Comparison of ENCODE assay signal across 16 cellular contexts in genomic region chr13:18948664-18949488, GRCh38.
DNase-seq lines count a peak whose midpoint lies in the region; ATAC-seq and TF ChIP-seq lines count a peak whose summit lies in the region.
"Had no signal": no experiment of that assay in that cellular context is flagged by ENCODE, and none has a peak within 500 bp of the region (broad histone marks: within the 10 kb centered on the region; RNA-seq: fewer than 3 reads in every experiment).

No MANE protein-coding gene starts in this region.

- peak; percentile 17 for DNase-seq in GM13976 (ENCODE audit: low spot score)
- peak; percentile 63 for DNase-seq in osteoblast (ENCODE audit: insufficient read length, low spot score, missing footprints)
- DNase-seq in stimulated activated naive B cell treated with anti-CD40 and anti-IgM and Interleukin-4, amounts not matched to agents 10 μg/mL and 1 μg/mL and 100 μg/mL, for 72 hours: no peak
- DNase-seq: AML-193; Caco-2; CD8-positive, alpha-beta memory T cell; DND-41; GDM1; H9 had no signal

- H3K27me3 ChIP-seq in osteoblast (ENCODE audit: insufficient read depth, low read length): no peaks in the 10 kb centered on the region
- H3K27me3 ChIP-seq: BLaER1 had no signal

- H3K4me1 Mint-ChIP-seq in stimulated activated naive B cell treated with anti-CD40 and anti-IgM and Interleukin-4, amounts not matched to agents 10 μg/mL and 1 μg/mL and 100 μg/mL, for 72 hours: no peaks in the 10 kb centered on the region
- H3K4me1 Mint-ChIP-seq: CD8-positive, alpha-beta memory T cell; GM23338; H9 had no signal

- no peaks in the 10 kb centered on the region for H3K36me3 ChIP-seq in osteoblast (ENCODE audit: insufficient read depth, low read length)
- H3K36me3 ChIP-seq: BLaER1 had no signal

- H3K36me3 Mint-ChIP-seq in stimulated activated naive B cell treated with anti-CD40 and anti-IgM and Interleukin-4, amounts not matched to agents 10 μg/mL and 1 μg/mL and 100 μg/mL, for 72 hours: no peaks in the 10 kb centered on the region
- H3K36me3 Mint-ChIP-seq: CD8-positive, alpha-beta memory T cell had no signal

- H3K4me3 ChIP-seq in iPS-18c (ENCODE audit: insufficient read depth, low read depth, low read length) (peak overlapping the region; percentile 3; the same call in 1 of the 2 replicates), osteoblast (ENCODE audit: insufficient read depth, low read length) (no peak overlapping the region)
- H3K4me3 ChIP-seq: A549, BLaER1, GM23338 had no signal

- no peak for ATAC-seq in GM19395 (IDR thresholded peaks at IDR 0.05; ENCODE audit: unreplicated experiment)
- ATAC-seq in stimulated activated naive B cell treated with anti-CD40 and anti-IgM and Interleukin-4, amounts not matched to agents 10 μg/mL and 1 μg/mL and 100 μg/mL, for 72 hours (replicated peaks): no peak
- no peak for ATAC-seq in HG02938 (IDR thresholded peaks at IDR 0.05; ENCODE audit: unreplicated experiment)
- ATAC-seq: A549, GM23338, HepG2 had no signal

- no peaks in the 10 kb centered on the region for H3K79me2 ChIP-seq in osteoblast (ENCODE audit: insufficient read depth, low read length)

- in situ Hi-C loops in GM13976 (cut with MboI; ENCODE audit: low sequenced_read_pairs, unreplicated experiment): no loop called here

- H3K27ac ChIP-seq in osteoblast (ENCODE audit: low read depth, low read length): no peak overlapping the region
- H3K27ac ChIP-seq: A549, BLaER1 had no signal

- no peak overlapping the region for H2AFZ ChIP-seq in osteoblast (ENCODE audit: low read length)
- H2AFZ ChIP-seq: GM23338 had no signal

- TF ChIP-seq CTCF in GM13976 (IDR thresholded peaks at IDR 0.05; ENCODE audit: borderline replicate concordance, control extremely low read depth, extremely low read depth, insufficient read depth, missing control alignments) (no peak), osteoblast (IDR thresholded peaks at IDR 0.05; ENCODE audit: extremely low read depth, low read depth, low read length) (no peak)

- no peak overlapping the region for H3K4me2 ChIP-seq in osteoblast (ENCODE audit: insufficient read depth, low read length)
- H3K4me2 ChIP-seq: A549, BLaER1, GM23338 had no signal

- H3K9me3 ChIP-seq in iPS-18c (ENCODE audit: control insufficient read depth, insufficient read depth, low read length): peaks cover 33% of the 10 kb centered on the region
- no peaks in the 10 kb centered on the region for H3K9me3 ChIP-seq in osteoblast (ENCODE audit: low read depth, low read length)
- H3K9me3 ChIP-seq: A549, BLaER1, Caco-2 had no signal

- H3K27ac Mint-ChIP-seq in stimulated activated naive B cell treated with anti-CD40 and anti-IgM and Interleukin-4, amounts not matched to agents 10 μg/mL and 1 μg/mL and 100 μg/mL, for 72 hours: no peak overlapping the region
- H3K27ac Mint-ChIP-seq: CD8-positive, alpha-beta memory T cell; GM23338; H9 had no signal

- no peaks in the 10 kb centered on the region for H3K4me1 ChIP-seq in osteoblast (ENCODE audit: insufficient read depth, low read length)
- H3K4me1 ChIP-seq: A549, BLaER1, Caco-2 had no signal

- H3K4me3 Mint-ChIP-seq in stimulated activated naive B cell treated with anti-CD40 and anti-IgM and Interleukin-4, amounts not matched to agents 10 μg/mL and 1 μg/mL and 100 μg/mL, for 72 hours: no peak overlapping the region
- H3K4me3 Mint-ChIP-seq: CD8-positive, alpha-beta memory T cell; GM23338; H9 had no signal

- no peaks in the 10 kb centered on the region for H4K20me1 ChIP-seq in osteoblast (ENCODE audit: insufficient read depth, low read length)
- H4K20me1 ChIP-seq: BLaER1 had no signal

- no peaks in the 10 kb centered on the region for H3K27me3 Mint-ChIP-seq in stimulated activated naive B cell treated with anti-CD40 and anti-IgM and Interleukin-4, amounts not matched to agents 10 μg/mL and 1 μg/mL and 100 μg/mL, for 72 hours

- H3K9me3 Mint-ChIP-seq in stimulated activated naive B cell treated with anti-CD40 and anti-IgM and Interleukin-4, amounts not matched to agents 10 μg/mL and 1 μg/mL and 100 μg/mL, for 72 hours: peaks cover 6 to 8% of the 10 kb centered on the region in 2 donors
